8 cellular contexts compared by ENCODE assay signal in the genomic region with DNA sequence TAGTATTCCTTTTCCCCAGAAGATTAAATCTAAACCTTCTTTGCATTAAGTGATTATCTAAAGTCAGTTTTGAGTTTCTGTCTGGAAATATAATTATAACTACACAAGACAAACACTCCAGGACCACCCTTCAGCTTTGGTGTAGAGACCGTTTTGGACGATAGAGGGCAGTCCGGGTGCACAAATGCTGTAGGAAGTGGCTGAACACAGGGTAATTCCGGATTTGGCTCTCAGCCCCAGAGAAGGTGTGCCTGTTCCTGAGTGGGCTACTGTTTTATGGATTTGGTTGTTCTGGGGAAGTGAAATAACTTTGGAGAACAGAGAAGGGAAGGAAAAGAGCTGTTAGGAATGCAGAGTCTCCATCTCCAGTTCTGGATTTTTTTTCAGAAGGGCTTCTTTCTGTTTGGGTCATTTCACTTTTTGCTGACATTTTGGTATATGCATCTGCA. TPM values are rescaled to one million over a fixed set of nuclear protein-coding genes. Genes with fewer than 3 reads are reported as not detected.
DNase-seq lines count a peak whose midpoint lies in the region; ATAC-seq and TF ChIP-seq lines count a peak whose summit lies in the region.

No MANE protein-coding gene starts in this region.

- H3K4me3 Mint-ChIP-seq in WTC11: no peak overlapping the region
- H3K4me3 Mint-ChIP-seq in central memory CD8-positive, alpha-beta T cell: no peak overlapping the region

- CTCF ChIA-PET in AG04450 (lab: Charles Lee): interaction anchor here (0.6 to 2.5 kb wide), 29 partner anchors 9 to 502 kb away, joined by 3 to 20 read pairs (median 3); partner anchors contain the start of gene EXT2
- CTCF ChIA-PET in WTC11 (lab: Charles Lee): interaction anchor here (0.7 to 1.6 kb wide), 13 partner anchors 10 to 507 kb away, joined by 3 to 15 read pairs (median 4); partner anchors contain the start of gene EXT2

- H3K27me3 ChIP-seq in AG04450 (ENCODE audit: control insufficient read depth, insufficient read depth, low read length) (no peaks in the 10 kb centered on the region), lung (ENCODE audit: control insufficient read depth, insufficient read depth) (no peaks in the 10 kb centered on the region)

- WGBS in lung, 2 donors: 4 to 6% methylated on average over 4 of the region's 4 CpGs

- ATAC-seq in GM18511 (IDR thresholded peaks at IDR 0.05; ENCODE audit: unreplicated experiment) (peak; percentile 96), HG02943 (IDR thresholded peaks at IDR 0.05; ENCODE audit: low read depth, unreplicated experiment) (peak; percentile 85), WTC11 (peak; percentile 87), lung (ENCODE audit: insufficient read depth, low FRiP score) (peak; percentile 62)
- peak; percentile 79 for ATAC-seq in central memory CD8-positive, alpha-beta T cell (replicated peaks; ENCODE audit: extremely low read depth, poor library complexity, severe bottlenecking)

- H3K27ac Mint-ChIP-seq in WTC11: no peak overlapping the region
- H3K27ac Mint-ChIP-seq in central memory CD8-positive, alpha-beta T cell (ENCODE audit: low read depth): peak overlapping the region; percentile 52

- H3K9me3 Mint-ChIP-seq in WTC11: no peaks in the 10 kb centered on the region
- no peaks in the 10 kb centered on the region for H3K9me3 Mint-ChIP-seq in central memory CD8-positive, alpha-beta T cell

- peak; percentile 89 for TF ChIP-seq CTCF in AG04450 (IDR thresholded peaks at IDR 0.05; ENCODE audit: low read depth, low read length)
- peak; percentile 61; the same call in 1 of the 2 replicates for TF ChIP-seq CTCF in WTC11 (IDR thresholded peaks at IDR 0.05)
- peak; percentile 45 for TF ChIP-seq CTCF in lung (IDR thresholded peaks at IDR 0.05; ENCODE audit: control extremely low read depth, extremely low read depth)

- no peak overlapping the region for H3K4me3 ChIP-seq in AG04450 (ENCODE audit: low read depth, low read length)
- H3K4me3 ChIP-seq in lung: no peak overlapping the region

- no peak for DNase-seq in AG04450 (ENCODE audit: low read depth, low spot score)
- DNase-seq in NCI-H2029 (lab: John Stamatoyannopoulos, UW): peak; percentile 27
- peak; percentile 64 for DNase-seq in WTC11 (ENCODE audit: low spot score)
- peak; percentile 21 to 26 for DNase-seq in central memory CD8-positive, alpha-beta T cell (ENCODE audit: low spot score in 2 of 2)
- peak; percentile 43 for DNase-seq in lung (ENCODE audit: low spot score)
- peak; percentile 30 for DNase-seq in stimulated activated CD8-positive, alpha-beta memory T cell treated with anti-CD3 and anti-CD28 coated beads, Interleukin-7, amount 100 ng/mL, for 24 hours (ENCODE audit: low read depth)

- H3K36me3 Mint-ChIP-seq in WTC11: peaks cover 9% of the 10 kb centered on the region
- peaks cover 20% of the 10 kb centered on the region for H3K36me3 Mint-ChIP-seq in central memory CD8-positive, alpha-beta T cell (ENCODE audit: insufficient read depth)

- no peaks in the 10 kb centered on the region for H3K27me3 Mint-ChIP-seq in WTC11 (ENCODE audit: low read depth)
- no peaks in the 10 kb centered on the region for H3K27me3 Mint-ChIP-seq in central memory CD8-positive, alpha-beta T cell

- H3K36me3 ChIP-seq in lung (ENCODE audit: control insufficient read depth in 2 of 2, insufficient read depth in 2 of 2, low read length in 2 of 2): peaks cover 8 to 23% of the 10 kb centered on the region in 2 donors

- POLR2A ChIA-PET in AG04450 (lab: Yijun Ruan, JAX) (no interaction called here), WTC11 (lab: Charles Lee) (no interaction called here)

- H3K27ac ChIP-seq in AG04450 (ENCODE audit: low read depth, low read length) (no peak overlapping the region), lung (ENCODE audit: low read depth in 1 of 2, low read length in 1 of 2) (no peak overlapping the region)

- H3K9me3 ChIP-seq in AG04450 (ENCODE audit: control insufficient read depth, insufficient read depth, low read length) (no peaks in the 10 kb centered on the region), lung (ENCODE audit: control insufficient read depth in 2 of 2, insufficient read depth in 1 of 2, low read length in 1 of 2) (no peaks in the 10 kb centered on the region)

- peaks cover 9% of the 10 kb centered on the region for H3K4me1 Mint-ChIP-seq in WTC11
- peaks cover 15% of the 10 kb centered on the region for H3K4me1 Mint-ChIP-seq in central memory CD8-positive, alpha-beta T cell

- H3K4me1 ChIP-seq in lung (ENCODE audit: control insufficient read depth in 2 of 2, insufficient read depth in 2 of 2, low read length in 2 of 2): peaks cover 0 to 8% of the 10 kb centered on the region in 2 donors

TF ChIP-seq in WTC11, 78 proteins besides CTCF, POLR2A, EP300 and RAD21:
- TF ChIP-seq SMAD4 (CRISPR knock-in tag; IDR thresholded peaks at IDR 0.05) (no peak), ZNF396 (CRISPR knock-in tag; IDR thresholded peaks at IDR 0.05; ENCODE audit: borderline replicate concordance) (no peak), ETV6 (CRISPR knock-in tag; IDR thresholded peaks at IDR 0.05) (no peak), TEAD4 (CRISPR knock-in tag; IDR thresholded peaks at IDR 0.05) (no peak), ZNF423 (CRISPR knock-in tag; IDR thresholded peaks at IDR 0.05) (no peak), CREM (CRISPR knock-in tag; IDR thresholded peaks at IDR 0.05) (no peak), RORB (CRISPR knock-in tag; IDR thresholded peaks at IDR 0.05) (no peak), ZNF263 (CRISPR knock-in tag; IDR thresholded peaks at IDR 0.05; ENCODE audit: low read depth) (no peak), E2F1 (CRISPR knock-in tag; IDR thresholded peaks at IDR 0.05) (no peak), ZNF317 (CRISPR knock-in tag; IDR thresholded peaks at IDR 0.05; ENCODE audit: borderline replicate concordance, low read depth) (no peak), ATF1 (CRISPR knock-in tag; IDR thresholded peaks at IDR 0.05) (no peak)
- TF ChIP-seq, protein P1, sequence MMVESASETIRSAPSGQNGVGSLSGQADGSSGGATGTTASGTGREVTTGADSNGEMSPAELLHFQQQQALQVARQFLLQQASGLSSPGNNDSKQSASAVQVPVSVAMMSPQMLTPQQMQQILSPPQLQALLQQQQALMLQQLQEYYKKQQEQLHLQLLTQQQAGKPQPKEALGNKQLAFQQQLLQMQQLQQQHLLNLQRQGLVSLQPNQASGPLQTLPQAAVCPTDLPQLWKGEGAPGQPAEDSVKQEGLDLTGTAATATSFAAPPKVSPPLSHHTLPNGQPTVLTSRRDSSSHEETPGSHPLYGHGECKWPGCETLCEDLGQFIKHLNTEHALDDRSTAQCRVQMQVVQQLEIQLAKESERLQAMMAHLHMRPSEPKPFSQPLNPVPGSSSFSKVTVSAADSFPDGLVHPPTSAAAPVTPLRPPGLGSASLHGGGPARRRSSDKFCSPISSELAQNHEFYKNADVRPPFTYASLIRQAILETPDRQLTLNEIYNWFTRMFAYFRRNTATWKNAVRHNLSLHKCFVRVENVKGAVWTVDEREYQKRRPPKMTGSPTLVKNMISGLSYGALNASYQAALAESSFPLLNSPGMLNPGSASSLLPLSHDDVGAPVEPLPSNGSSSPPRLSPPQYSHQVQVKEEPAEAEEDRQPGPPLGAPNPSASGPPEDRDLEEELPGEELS (CRISPR knock-in tag; IDR thresholded peaks at IDR 0.05): no peak
- TF ChIP-seq, protein P2, sequence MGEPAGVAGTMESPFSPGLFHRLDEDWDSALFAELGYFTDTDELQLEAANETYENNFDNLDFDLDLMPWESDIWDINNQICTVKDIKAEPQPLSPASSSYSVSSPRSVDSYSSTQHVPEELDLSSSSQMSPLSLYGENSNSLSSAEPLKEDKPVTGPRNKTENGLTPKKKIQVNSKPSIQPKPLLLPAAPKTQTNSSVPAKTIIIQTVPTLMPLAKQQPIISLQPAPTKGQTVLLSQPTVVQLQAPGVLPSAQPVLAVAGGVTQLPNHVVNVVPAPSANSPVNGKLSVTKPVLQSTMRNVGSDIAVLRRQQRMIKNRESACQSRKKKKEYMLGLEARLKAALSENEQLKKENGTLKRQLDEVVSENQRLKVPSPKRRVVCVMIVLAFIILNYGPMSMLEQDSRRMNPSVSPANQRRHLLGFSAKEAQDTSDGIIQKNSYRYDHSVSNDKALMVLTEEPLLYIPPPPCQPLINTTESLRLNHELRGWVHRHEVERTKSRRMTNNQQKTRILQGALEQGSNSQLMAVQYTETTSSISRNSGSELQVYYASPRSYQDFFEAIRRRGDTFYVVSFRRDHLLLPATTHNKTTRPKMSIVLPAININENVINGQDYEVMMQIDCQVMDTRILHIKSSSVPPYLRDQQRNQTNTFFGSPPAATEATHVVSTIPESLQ (CRISPR knock-in tag; IDR thresholded peaks at IDR 0.05): no peak

RNA-seq across cellular contexts. Expression of gene EXT2, which starts 14.8 kb away (rescaled TPM):
- polyA plus RNA-seq in AG04450 (2011; rRNA removed) (128 and 138 TPM in 2 replicates), lung (10 to 100 TPM; 18.0 to 40.7 TPM)
- polyA minus RNA-seq in AG04450 (2011; rRNA and poly(A)+ RNA removed): 133 TPM in 2 replicates
- total RNA-seq in WTC11 (2021) (36.4 to 39.1 TPM (median 38.6 TPM) in 3 replicates), lung (10 to 100 TPM; 51.2 to 95.3 TPM)

RNA-seq across cellular contexts. Expression of gene ACCS, which starts 44.2 kb away (rescaled TPM):
- polyA plus RNA-seq in AG04450 (2011; rRNA removed) (7.0 and 7.8 TPM in 2 replicates), lung (10 to 100 TPM in 1 of 2 donors, 1 to 10 TPM in 1; 6.4 to 24.6 TPM)
- 6.4 and 7.7 TPM in 2 replicates for polyA minus RNA-seq in AG04450 (2011; rRNA and poly(A)+ RNA removed)
- total RNA-seq in WTC11 (2021) (10.5 to 14.5 TPM (median 13.9 TPM) in 3 replicates), lung (10 to 100 TPM; 31.6 to 66.9 TPM)
